1 cellular context compared by ENCODE assay signal in genomic region chr6:29354980-29355379, GRCh38.
A peak's percentile ranks its signal among the peaks of the same experiment; 100 is the strongest.
TF ChIP-seq lines count a peak whose summit lies in the region.

No MANE protein-coding gene starts in this region.

TF ChIP-seq in HepG2, 621 proteins besides CTCF, POLR2A, EP300 and RAD21:
- no peak for TF ChIP-seq RELA (CRISPR knock-in tag; IDR thresholded peaks at IDR 0.05)
- peak; percentile 59 to 73; a peak in 3 of 4 replicates for TF ChIP-seq MAFK (conservative IDR thresholded peaks at IDR 0.05 in 1 of 2, IDR thresholded peaks at IDR 0.05 in 1 of 2; ENCODE audit: low read length in 2 of 2)
- peak; percentile 68 for TF ChIP-seq MAFF (IDR thresholded peaks at IDR 0.05; ENCODE audit: low read depth, low read length)
- TF ChIP-seq KLF6 (CRISPR knock-in tag; IDR thresholded peaks at IDR 0.05), result no peak
TF ChIP-seq in HepG2: peak in this region for 2.
